ENCODE assay signal across 1 cellular context in the genomic region with DNA sequence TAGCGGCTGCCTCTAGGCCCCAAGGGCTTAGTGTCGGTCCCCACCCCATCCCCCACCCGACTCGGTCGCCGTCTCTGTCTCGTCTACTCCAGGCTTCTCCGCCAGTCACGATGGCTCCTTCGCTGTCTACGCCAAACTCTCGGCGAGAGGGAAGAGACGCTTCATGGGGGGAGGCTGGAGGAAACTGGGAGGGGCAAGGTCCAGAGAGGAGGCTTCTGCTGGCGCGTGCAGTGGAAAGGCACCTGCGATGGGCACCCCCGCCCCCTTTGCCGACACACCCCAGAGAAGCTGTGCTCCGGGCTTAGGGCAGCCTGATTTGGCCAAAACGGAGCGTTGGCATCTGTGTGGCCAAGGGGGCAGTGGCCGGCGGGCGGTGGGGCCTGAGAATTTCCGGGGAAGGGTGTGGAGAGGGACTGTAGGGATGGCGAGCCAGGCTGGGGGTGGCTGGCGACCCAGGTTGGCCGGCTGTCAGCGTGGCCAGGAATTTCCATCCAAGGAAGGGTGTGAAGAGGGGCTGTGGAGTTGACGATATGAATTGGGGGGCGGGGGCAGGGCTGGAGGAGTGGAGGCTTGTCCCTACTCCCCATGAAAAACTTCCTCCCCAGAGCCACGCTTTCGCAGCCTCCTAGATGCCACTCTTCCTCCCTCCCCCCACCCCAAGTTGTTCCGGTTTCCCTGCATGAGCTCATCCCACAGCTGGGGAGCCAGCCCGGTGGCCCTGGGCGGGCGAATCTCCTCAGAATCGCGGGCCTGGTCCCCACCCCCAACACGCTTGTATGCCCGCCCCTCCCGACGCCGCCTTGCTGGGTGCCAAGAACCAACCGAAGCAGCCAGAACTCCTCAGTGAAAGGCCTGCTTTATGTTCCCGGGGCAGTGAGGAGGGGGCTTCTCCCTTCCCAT.
TF ChIP-seq lines count a peak whose summit lies in the region.

No MANE protein-coding gene starts in this region.

TF ChIP-seq in WTC11, 78 proteins besides CTCF, POLR2A, EP300 and RAD21 (continued from another document and continues in another):
- TF ChIP-seq E2F1 (CRISPR knock-in tag; IDR thresholded peaks at IDR 0.05) (no peak), PREB (CRISPR knock-in tag; IDR thresholded peaks at IDR 0.05; ENCODE audit: borderline replicate concordance) (no peak), ZNF263 (CRISPR knock-in tag; IDR thresholded peaks at IDR 0.05; ENCODE audit: low read depth) (no peak), IRF2 (CRISPR knock-in tag; IDR thresholded peaks at IDR 0.05; ENCODE audit: borderline replicate concordance, low read depth) (no peak), JUN (CRISPR knock-in tag; IDR thresholded peaks at IDR 0.05) (no peak), FOXJ3 (CRISPR knock-in tag; IDR thresholded peaks at IDR 0.05; ENCODE audit: borderline replicate concordance) (no peak), FOXP1 (CRISPR knock-in tag; IDR thresholded peaks at IDR 0.05; ENCODE audit: borderline replicate concordance) (no peak), NFYB (CRISPR knock-in tag; conservative IDR thresholded peaks at IDR 0.05; ENCODE audit: low read depth) (no peak), NR1H2 (CRISPR knock-in tag; IDR thresholded peaks at IDR 0.05) (no peak), GTF2I (CRISPR knock-in tag; conservative IDR thresholded peaks at IDR 0.05) (no peak), ZNF138 (CRISPR knock-in tag; conservative IDR thresholded peaks at IDR 0.05) (no peak), SP1 (CRISPR knock-in tag; conservative IDR thresholded peaks at IDR 0.05) (no peak), RELA (CRISPR knock-in tag; IDR thresholded peaks at IDR 0.05; ENCODE audit: borderline replicate concordance) (no peak), TEAD4 (CRISPR knock-in tag; IDR thresholded peaks at IDR 0.05) (no peak), STAT6 (CRISPR knock-in tag; conservative IDR thresholded peaks at IDR 0.05; ENCODE audit: low read depth) (no peak), SOX15 (CRISPR knock-in tag; IDR thresholded peaks at IDR 0.05) (no peak), MXD4 (CRISPR knock-in tag; IDR thresholded peaks at IDR 0.05; ENCODE audit: borderline replicate concordance) (no peak), TP53 (CRISPR knock-in tag; IDR thresholded peaks at IDR 0.05) (no peak), ZBTB21 (CRISPR knock-in tag; IDR thresholded peaks at IDR 0.05; ENCODE audit: borderline replicate concordance) (no peak), MLX (CRISPR knock-in tag; IDR thresholded peaks at IDR 0.05) (no peak), RORB (CRISPR knock-in tag; IDR thresholded peaks at IDR 0.05) (no peak), ZSCAN18 (CRISPR knock-in tag; IDR thresholded peaks at IDR 0.05) (no peak), FOXK1 (CRISPR knock-in tag; IDR thresholded peaks at IDR 0.05) (peak; percentile 25; the same call in 1 of the 2 replicates), E2F4 (CRISPR knock-in tag; IDR thresholded peaks at IDR 0.05; ENCODE audit: borderline replicate concordance, low read depth) (no peak), EMX1 (CRISPR knock-in tag; IDR thresholded peaks at IDR 0.05) (no peak), ZNF121 (CRISPR knock-in tag; IDR thresholded peaks at IDR 0.05) (no peak), OVOL2 (CRISPR knock-in tag; IDR thresholded peaks at IDR 0.05; ENCODE audit: borderline replicate concordance) (no peak), ATF1 (CRISPR knock-in tag; IDR thresholded peaks at IDR 0.05) (no peak), TEAD1 (CRISPR knock-in tag; IDR thresholded peaks at IDR 0.05) (peak; percentile 3; the same call in 1 of the 2 replicates), PRRX2 (CRISPR knock-in tag; IDR thresholded peaks at IDR 0.05) (no peak), GABPB1 (CRISPR knock-in tag; IDR thresholded peaks at IDR 0.05) (no peak), NR2C2 (CRISPR knock-in tag; IDR thresholded peaks at IDR 0.05) (no peak), ELF4 (CRISPR knock-in tag; IDR thresholded peaks at IDR 0.05; ENCODE audit: low read depth) (no peak)
- TF ChIP-seq, protein P1, sequence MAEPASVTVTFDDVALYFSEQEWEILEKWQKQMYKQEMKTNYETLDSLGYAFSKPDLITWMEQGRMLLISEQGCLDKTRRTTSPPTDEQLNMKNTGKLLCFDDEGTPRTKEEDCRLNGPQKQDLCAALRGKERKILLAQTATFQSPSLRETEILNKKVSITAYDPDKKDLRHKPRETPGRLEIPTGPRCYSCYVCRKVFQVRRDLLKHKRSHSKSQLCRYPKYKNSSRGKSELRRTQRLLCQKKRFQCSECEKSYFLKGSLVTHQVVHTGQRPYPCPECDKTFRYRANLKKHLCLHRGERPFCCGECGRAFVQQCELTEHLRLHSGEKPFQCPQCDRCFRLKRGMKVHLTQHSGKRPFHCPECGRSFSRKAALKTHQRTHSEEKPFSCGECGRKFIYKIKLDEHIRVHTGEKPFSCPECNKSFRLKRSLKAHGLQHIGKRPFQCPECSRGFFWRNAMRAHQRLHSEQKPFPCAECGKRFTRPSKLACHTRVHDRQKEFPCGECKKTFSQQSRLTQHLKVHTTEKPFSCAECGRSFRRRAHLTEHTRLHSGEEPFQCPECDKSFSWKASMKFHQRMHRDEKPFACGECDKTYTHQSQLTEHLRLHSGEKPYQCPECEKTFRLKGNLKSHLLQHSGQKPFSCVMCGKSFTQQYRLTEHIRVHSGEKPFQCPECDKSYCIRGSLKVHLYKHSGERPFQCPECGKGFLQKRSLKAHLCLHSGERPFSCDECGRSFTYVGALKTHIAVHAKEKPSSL (CRISPR knock-in tag; conservative IDR thresholded peaks at IDR 0.05) = no peak
- TF ChIP-seq, protein P2, sequence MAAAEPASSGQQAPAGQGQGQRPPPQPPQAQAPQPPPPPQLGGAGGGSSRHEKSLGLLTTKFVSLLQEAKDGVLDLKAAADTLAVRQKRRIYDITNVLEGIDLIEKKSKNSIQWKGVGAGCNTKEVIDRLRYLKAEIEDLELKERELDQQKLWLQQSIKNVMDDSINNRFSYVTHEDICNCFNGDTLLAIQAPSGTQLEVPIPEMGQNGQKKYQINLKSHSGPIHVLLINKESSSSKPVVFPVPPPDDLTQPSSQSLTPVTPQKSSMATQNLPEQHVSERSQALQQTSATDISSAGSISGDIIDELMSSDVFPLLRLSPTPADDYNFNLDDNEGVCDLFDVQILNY (CRISPR knock-in tag; IDR thresholded peaks at IDR 0.05) = 0 out of 2 replicates have a peak, but pooled peaks have one; percentile 45
- TF ChIP-seq, protein P3, sequence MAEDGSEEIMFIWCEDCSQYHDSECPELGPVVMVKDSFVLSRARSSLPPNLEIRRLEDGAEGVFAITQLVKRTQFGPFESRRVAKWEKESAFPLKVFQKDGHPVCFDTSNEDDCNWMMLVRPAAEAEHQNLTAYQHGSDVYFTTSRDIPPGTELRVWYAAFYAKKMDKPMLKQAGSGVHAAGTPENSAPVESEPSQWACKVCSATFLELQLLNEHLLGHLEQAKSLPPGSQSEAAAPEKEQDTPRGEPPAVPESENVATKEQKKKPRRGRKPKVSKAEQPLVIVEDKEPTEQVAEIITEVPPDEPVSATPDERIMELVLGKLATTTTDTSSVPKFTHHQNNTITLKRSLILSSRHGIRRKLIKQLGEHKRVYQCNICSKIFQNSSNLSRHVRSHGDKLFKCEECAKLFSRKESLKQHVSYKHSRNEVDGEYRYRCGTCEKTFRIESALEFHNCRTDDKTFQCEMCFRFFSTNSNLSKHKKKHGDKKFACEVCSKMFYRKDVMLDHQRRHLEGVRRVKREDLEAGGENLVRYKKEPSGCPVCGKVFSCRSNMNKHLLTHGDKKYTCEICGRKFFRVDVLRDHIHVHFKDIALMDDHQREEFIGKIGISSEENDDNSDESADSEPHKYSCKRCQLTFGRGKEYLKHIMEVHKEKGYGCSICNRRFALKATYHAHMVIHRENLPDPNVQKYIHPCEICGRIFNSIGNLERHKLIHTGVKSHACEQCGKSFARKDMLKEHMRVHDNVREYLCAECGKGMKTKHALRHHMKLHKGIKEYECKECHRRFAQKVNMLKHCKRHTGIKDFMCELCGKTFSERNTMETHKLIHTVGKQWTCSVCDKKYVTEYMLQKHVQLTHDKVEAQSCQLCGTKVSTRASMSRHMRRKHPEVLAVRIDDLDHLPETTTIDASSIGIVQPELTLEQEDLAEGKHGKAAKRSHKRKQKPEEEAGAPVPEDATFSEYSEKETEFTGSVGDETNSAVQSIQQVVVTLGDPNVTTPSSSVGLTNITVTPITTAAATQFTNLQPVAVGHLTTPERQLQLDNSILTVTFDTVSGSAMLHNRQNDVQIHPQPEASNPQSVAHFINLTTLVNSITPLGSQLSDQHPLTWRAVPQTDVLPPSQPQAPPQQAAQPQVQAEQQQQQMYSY (CRISPR knock-in tag; IDR thresholded peaks at IDR 0.05) = peak; percentile 48; the same call in 1 of the 2 replicates
